Comparison of ENCODE assay signal across 8 cellular contexts in the genomic region with DNA sequence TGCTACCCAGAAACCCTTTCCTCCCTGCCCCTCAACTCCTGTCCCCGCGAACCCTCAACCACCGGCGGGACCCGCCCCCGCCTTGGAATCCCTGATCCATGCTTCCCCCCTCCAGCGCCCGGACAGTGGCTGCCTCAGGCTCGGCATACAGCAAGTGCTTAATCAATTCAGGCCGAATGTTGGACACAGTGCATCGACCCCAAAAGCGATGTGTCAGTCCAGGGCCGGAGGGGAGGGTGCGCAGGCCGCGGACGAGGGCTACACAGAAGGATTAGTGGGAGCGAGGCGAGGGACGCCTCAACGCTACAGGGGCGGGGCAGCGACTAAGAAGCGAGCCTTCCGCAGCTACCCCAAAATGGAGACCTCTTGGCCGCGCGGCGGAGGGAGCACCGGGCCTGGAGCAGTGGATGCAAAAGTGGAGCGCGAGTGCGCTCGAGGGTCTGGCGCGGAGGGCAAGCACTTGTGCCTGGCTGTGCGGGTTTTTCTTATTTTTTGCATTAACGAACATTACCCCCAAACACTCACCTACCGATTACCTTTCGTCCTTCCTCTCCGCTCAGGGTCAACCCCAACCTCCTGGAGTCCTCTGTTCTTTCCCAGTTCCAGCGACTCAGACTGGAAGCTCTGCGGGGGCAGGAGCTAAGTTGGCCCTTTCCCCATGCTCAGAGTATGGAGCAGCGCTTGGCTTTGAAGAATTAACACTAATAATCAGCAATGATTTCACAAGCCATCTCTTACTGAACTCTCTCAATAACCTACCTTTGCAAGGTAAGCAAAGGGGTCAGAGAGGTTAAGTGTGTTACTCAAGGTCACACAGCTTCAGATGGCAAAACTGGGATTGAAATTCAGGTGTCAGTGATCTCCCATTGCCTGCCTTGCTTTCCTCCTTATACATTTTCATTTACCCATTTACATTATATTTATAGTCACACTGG. TPM values are rescaled to one million over a fixed set of nuclear protein-coding genes. Genes with fewer than 3 reads are reported as not detected.
DNase-seq lines count a peak whose midpoint lies in the region; ATAC-seq and TF ChIP-seq lines count a peak whose summit lies in the region.

No MANE protein-coding gene starts in this region.

- DNase-seq in 8988T = peak; percentile 86
- DNase-seq in HS-5 (ENCODE audit: low read depth) = peak; percentile 50
- DNase-seq in Peyer's patch = peak in 2 of 3 donors; percentile 58 to 76
- DNase-seq in amniotic epithelial cell (ENCODE audit: low read depth) = peak; percentile 33
- peak; percentile 80 for DNase-seq in left ventricle myocardium superior
- DNase-seq in posterior vena cava (ENCODE audit: low spot score) = peak; percentile 88
- no peak for DNase-seq in putamen (ENCODE audit: low spot score)

- intact Hi-C loops in left ventricle myocardium superior (cut with micrococcal nuclease) (no loop called here), posterior vena cava (cut with DNase I) (no loop called here)

- no peak for TF ChIP-seq CTCF in Peyer's patch (IDR thresholded peaks at IDR 0.05)

- no peaks in the 10 kb centered on the region for H3K9me3 ChIP-seq in Peyer's patch

- H3K4me3 ChIP-seq in Peyer's patch = peak overlapping the region; percentile 70 to 90 (median 74)

- H3K27ac ChIP-seq in Peyer's patch = peak overlapping the region; percentile 67 to 92 (median 80)

- H3K36me3 ChIP-seq in Peyer's patch = no peaks in the 10 kb centered on the region

- H3K4me1 ChIP-seq in Peyer's patch = peaks cover 0 to 26% (median 6%) of the 10 kb centered on the region in 4 donors

- no peaks in the 10 kb centered on the region for H3K27me3 ChIP-seq in Peyer's patch

- ATAC-seq in GM18502 (IDR thresholded peaks at IDR 0.05; ENCODE audit: poor library complexity, unreplicated experiment) = peak; percentile 27
- ATAC-seq in left ventricle myocardium superior = peak; percentile 57

- no peak for TF ChIP-seq POLR2A in Peyer's patch (IDR thresholded peaks at IDR 0.05)

RNA-seq across cellular contexts. Expression of gene WNT11, which starts 30.1 kb away (rescaled TPM):
- total RNA-seq in Peyer's patch (1 to 10 TPM; 6.6 to 7.5 (median 6.9) TPM), left ventricle myocardium superior (15.2 TPM), posterior vena cava (10 to 100 TPM; 39.2 to 59.3 TPM)
